8 cellular contexts compared by ENCODE assay signal in the genomic region with DNA sequence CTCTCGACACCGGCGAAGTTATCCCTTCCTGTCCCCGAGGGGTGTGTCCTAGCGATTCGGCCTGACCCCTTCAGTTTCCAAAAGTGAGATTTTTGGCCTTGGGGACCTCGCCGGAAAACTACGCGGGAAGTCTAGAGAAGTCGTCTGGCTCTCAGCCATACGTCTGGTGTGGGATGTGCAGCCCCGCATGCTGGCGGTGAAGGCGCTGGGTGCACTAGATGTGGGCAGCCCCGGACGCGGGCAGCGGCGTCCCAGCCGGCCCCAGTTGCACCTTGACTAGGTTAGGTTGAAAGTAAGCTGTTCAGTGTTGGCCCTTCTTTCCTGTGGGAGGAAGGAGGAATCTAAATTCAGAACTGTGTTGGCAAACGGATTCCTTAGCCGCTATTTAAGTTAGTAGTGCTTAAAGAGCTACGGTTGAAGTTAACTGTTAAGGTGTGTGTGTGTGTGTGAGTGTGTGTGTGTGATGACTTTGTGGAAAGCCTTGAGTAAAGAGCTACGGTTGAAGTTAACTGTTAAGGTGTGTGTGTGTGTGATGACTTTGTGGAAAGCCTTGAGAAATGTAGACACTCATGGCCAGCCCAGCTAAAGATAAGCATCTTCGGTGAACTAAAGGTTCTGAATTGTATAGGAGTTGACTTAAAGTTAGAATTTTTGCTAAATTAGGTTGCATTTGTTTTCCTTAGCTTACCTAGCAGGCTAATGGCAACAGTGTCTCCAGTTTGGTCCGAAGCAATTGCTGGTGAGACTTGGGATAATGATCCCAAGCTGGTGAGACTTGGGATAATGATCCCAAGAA. TPM values are rescaled to one million over a fixed set of nuclear protein-coding genes. Genes with fewer than 3 reads are reported as not detected.
DNase-seq lines count a peak whose midpoint lies in the region; ATAC-seq and TF ChIP-seq lines count a peak whose summit lies in the region.

No MANE protein-coding gene starts in this region.

- peak overlapping the region; percentile 53 to 98 (median 90) for H3K27ac Mint-ChIP-seq in CD4-positive, CD25-positive, alpha-beta regulatory T cell
- H3K27ac Mint-ChIP-seq in naive B cell = peak overlapping the region; percentile 61 to 95 (median 82)

- 10 to 21% methylated on average over 5 to 8 of the region's 27 CpGs for WGBS in esophagus squamous epithelium, 2 donors

- intact Hi-C loops in esophagus squamous epithelium (cut with DNase I) = no loop called here

- TF ChIP-seq POLR2A in esophagus squamous epithelium (IDR thresholded peaks at IDR 0.05) = no peak

- H3K27ac ChIP-seq in CD4-positive, CD25-positive, alpha-beta regulatory T cell (ENCODE audit: insufficient read depth, low read length, poor library complexity, severe bottlenecking) = peak overlapping the region; percentile 71
- peak overlapping the region; percentile 90 to 98 (median 96) for H3K27ac ChIP-seq in esophagus squamous epithelium
- H3K27ac ChIP-seq in stomach smooth muscle (ENCODE audit: low read length) = peak overlapping the region; percentile 76

- H3K36me3 ChIP-seq in CD4-positive, CD25-positive, alpha-beta regulatory T cell (ENCODE audit: control insufficient read depth, insufficient read depth, low read length) = no peaks in the 10 kb centered on the region
- no peaks in the 10 kb centered on the region for H3K36me3 ChIP-seq in esophagus squamous epithelium
- no peaks in the 10 kb centered on the region for H3K36me3 ChIP-seq in stomach smooth muscle (ENCODE audit: control insufficient read depth in 2 of 2, insufficient read depth in 2 of 2, low read length in 2 of 2)

- H3K27me3 Mint-ChIP-seq in CD4-positive, CD25-positive, alpha-beta regulatory T cell = no peaks in the 10 kb centered on the region
- no peaks in the 10 kb centered on the region for H3K27me3 Mint-ChIP-seq in naive B cell

- H3K4me3 ChIP-seq in CD4-positive, CD25-positive, alpha-beta regulatory T cell (ENCODE audit: low read depth, low read length) = peak overlapping the region; percentile 68
- H3K4me3 ChIP-seq in esophagus squamous epithelium = peak overlapping the region; percentile 66 to 96 (median 96)
- H3K4me3 ChIP-seq in stomach smooth muscle (ENCODE audit: low read length in 2 of 2) = peak overlapping the region; percentile 93 to 97

- peak overlapping the region; percentile 85 to 94 (median 89) for H3K4me3 Mint-ChIP-seq in CD4-positive, CD25-positive, alpha-beta regulatory T cell
- H3K4me3 Mint-ChIP-seq in naive B cell = peak overlapping the region; percentile 72 to 93 (median 86)

- no peaks in the 10 kb centered on the region for H3K27me3 ChIP-seq in CD4-positive, CD25-positive, alpha-beta regulatory T cell (ENCODE audit: control insufficient read depth, insufficient read depth, low read length)
- H3K27me3 ChIP-seq in esophagus squamous epithelium (no peaks in the 10 kb centered on the region), stomach smooth muscle (ENCODE audit: control insufficient read depth in 1 of 2, insufficient read depth in 2 of 2, low read length in 2 of 2) (no peaks in the 10 kb centered on the region)

- H3K36me3 Mint-ChIP-seq in CD4-positive, CD25-positive, alpha-beta regulatory T cell = no peaks in the 10 kb centered on the region
- H3K36me3 Mint-ChIP-seq in naive B cell = no peaks in the 10 kb centered on the region

- DNase-seq in CD4-positive, CD25-positive, alpha-beta regulatory T cell = peak; percentile 19 to 55 (median 34)
- DNase-seq in NCI-H226 (peak; percentile 39), activated T-cell treated with anti-CD3 and anti-CD28 coated beads for 48 hours (ENCODE audit: low read depth) (peak; percentile 45), esophagus squamous epithelium (lab: John Stamatoyannopoulos, UW) (no peak), naive B cell (peak; percentile 31)

- no peak for TF ChIP-seq CTCF in esophagus squamous epithelium (IDR thresholded peaks at IDR 0.05)

- no peaks in the 10 kb centered on the region for H3K9me3 Mint-ChIP-seq in CD4-positive, CD25-positive, alpha-beta regulatory T cell
- no peaks in the 10 kb centered on the region for H3K9me3 Mint-ChIP-seq in naive B cell

- H3K9me3 ChIP-seq in CD4-positive, CD25-positive, alpha-beta regulatory T cell (ENCODE audit: control insufficient read depth in 2 of 2, low read length in 2 of 2) = no peaks in the 10 kb centered on the region
- H3K9me3 ChIP-seq in esophagus squamous epithelium = no peaks in the 10 kb centered on the region
- no peaks in the 10 kb centered on the region for H3K9me3 ChIP-seq in stomach smooth muscle (ENCODE audit: control insufficient read depth in 2 of 2, low read length in 2 of 2)

- peaks cover 43% of the 10 kb centered on the region for H3K4me1 ChIP-seq in CD4-positive, CD25-positive, alpha-beta regulatory T cell (ENCODE audit: control insufficient read depth, insufficient read depth, low read length, poor library complexity, severe bottlenecking)
- peaks cover 24 to 80% (median 26%) of the 10 kb centered on the region in 3 donors for H3K4me1 ChIP-seq in esophagus squamous epithelium
- H3K4me1 ChIP-seq in stomach smooth muscle (ENCODE audit: control insufficient read depth, insufficient read depth, low read length) = peaks cover 8% of the 10 kb centered on the region

- ATAC-seq in CD4-positive, CD25-positive, alpha-beta regulatory T cell (ENCODE audit: low read depth in 2 of 2) = no peak
- ATAC-seq in GM21723 (IDR thresholded peaks at IDR 0.05; ENCODE audit: unreplicated experiment) (peak; percentile 25), naive B cell (ENCODE audit: low read depth in 2 of 2) (peak; percentile 7 to 18), HG03460 (IDR thresholded peaks at IDR 0.05; ENCODE audit: unreplicated experiment) (no peak)

- H3K9ac ChIP-seq in stomach smooth muscle (ENCODE audit: low read length in 2 of 2) = peak overlapping the region; percentile 89

- peaks cover 20 to 39% (median 31%) of the 10 kb centered on the region in 4 donors for H3K4me1 Mint-ChIP-seq in CD4-positive, CD25-positive, alpha-beta regulatory T cell
- peaks cover 18 to 34% (median 23%) of the 10 kb centered on the region in 3 donors for H3K4me1 Mint-ChIP-seq in naive B cell

RNA-seq across cellular contexts. Expression of gene KTN1, which starts 1.2 kb away (rescaled TPM):
- 86.5 TPM for total RNA-seq in CD4-positive, CD25-positive, alpha-beta regulatory T cell
- polyA plus RNA-seq in CD4-positive, CD25-positive, alpha-beta regulatory T cell = 10 to 100 TPM in 3 of 4 donors, 1 to 10 TPM in 1; 6.9 to 21.1 (median 17.3) TPM
- total RNA-seq in esophagus squamous epithelium = 100 to 1,000 TPM in 2 of 4 donors, 10 to 100 TPM in 2; 57.8 to 123 (median 106) TPM
- 10 to 100 TPM in 5 of 6 donors, 1 to 10 TPM in 1; 9.2 to 47.3 (median 30.2) TPM for polyA plus RNA-seq in naive B cell (ENCODE audit: low read depth in 6 of 6)

Comparison
In these comparisons a context has a peak if more than half of its experiments do, and no peak if none do; other contexts are left out.
1. ATAC-seq: peak in GM21723 (single experiment) and naive B cell (2 of 2); none in CD4-positive, CD25-positive, alpha-beta regulatory T cell (0 of 2) and HG03460 (single experiment).
2. Peak in every context shown above with its lines, with median percentiles within 50 percentile points of each other: H3K27ac ChIP-seq and H3K4me3 ChIP-seq.